Comparison of ENCODE assay signal across 1 cellular context in the genomic region with DNA sequence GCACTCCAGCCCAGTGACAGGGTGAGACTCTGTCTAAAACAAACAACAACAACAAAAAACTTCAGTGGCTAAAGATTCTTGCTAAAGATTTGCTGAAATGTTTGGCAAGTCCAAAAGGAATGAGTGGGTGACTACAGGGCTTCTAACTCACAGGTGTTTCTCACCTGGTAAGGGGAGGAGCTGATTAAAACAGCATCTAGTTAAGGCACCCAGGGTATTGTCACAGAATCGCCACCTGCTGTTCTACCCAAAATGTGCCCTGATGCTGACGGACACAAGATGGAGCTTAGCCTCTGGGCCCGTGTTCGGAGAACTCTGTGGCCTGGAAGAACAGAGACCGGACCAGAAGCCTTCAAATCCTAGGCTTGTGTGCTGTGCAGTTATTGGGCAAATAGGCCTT.
TF ChIP-seq lines count a peak whose summit lies in the region.

No MANE protein-coding gene starts in this region.

TF ChIP-seq in GM23338, 12 proteins besides CTCF, POLR2A, EP300 and RAD21 (continued from another document):
- TF ChIP-seq ZNF462 (CRISPR knock-in tag; IDR thresholded peaks at IDR 0.05) = no peak
- TF ChIP-seq NANOG (IDR thresholded peaks at IDR 0.05; ENCODE audit: borderline replicate concordance) = no peak
